ENCODE assay signal across 39 cellular contexts in the genomic region with DNA sequence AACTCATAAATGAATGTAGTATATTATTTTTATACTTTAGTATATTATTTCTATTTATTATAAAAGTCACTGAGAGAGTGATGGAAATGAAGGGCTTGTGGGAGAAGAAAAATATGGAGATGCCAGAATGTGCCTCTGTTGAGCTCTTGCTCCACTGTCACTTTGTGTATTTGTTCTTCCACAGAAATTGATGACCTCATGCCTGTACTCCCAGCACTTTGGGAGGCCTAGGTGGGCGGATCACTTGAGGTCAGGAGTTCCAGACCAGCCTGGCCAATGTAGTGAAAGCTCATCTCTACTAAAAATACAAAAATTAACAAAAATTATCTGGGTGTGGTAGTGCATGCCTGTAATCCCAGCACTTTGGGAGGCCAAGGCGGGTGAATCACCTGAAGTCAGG.
"Had no signal": no experiment of that assay in that cellular context is flagged by ENCODE, and none has a peak within 500 bp of the region (broad histone marks: within the 10 kb centered on the region; RNA-seq: fewer than 3 reads in every experiment).

No MANE protein-coding gene starts in this region.

- H3K36me3 ChIP-seq: adrenal gland, ascending aorta, brain microvascular endothelial cell, breast epithelium, cardiac muscle cell had no signal

- H3K27ac ChIP-seq: adrenal gland, ascending aorta, body of pancreas, brain microvascular endothelial cell, breast epithelium, cardiac muscle cell had no signal

- H3K4me1 ChIP-seq: adrenal gland, ascending aorta, body of pancreas, breast epithelium had no signal

- H3K4me1 Mint-ChIP-seq: activated naive CD4-positive, alpha-beta T cell treated with anti-CD3 and anti-CD28 coated beads, Interleukin-2, amount 10 ng/mL, durations not matched to agents 7 days and 5 days; activated naive CD8-positive, alpha-beta T cell treated with anti-CD3 and anti-CD28 coated beads for 36 hours; activated naive CD8-positive, alpha-beta T cell treated with anti-CD3 and anti-CD28 coated beads, Interleukin-2, amount 10 ng/mL, durations not matched to agents 7 days and 5 days; activated T-helper 17 cell treated with anti-CD3 and anti-CD28 coated beads, Interleukin-2, amount 50 U/mL, for 72 hours; brain; central memory CD8-positive, alpha-beta T cell had no signal

- H3K9me3 Mint-ChIP-seq: activated naive CD4-positive, alpha-beta T cell treated with anti-CD3 and anti-CD28 coated beads for 36 hours; activated naive CD4-positive, alpha-beta T cell treated with anti-CD3 and anti-CD28 coated beads, Interleukin-2, amount 10 ng/mL, durations not matched to agents 7 days and 5 days; activated naive CD4-positive, alpha-beta T cell treated with anti-CD3 and anti-CD28 coated beads, Interleukin-2, amount 50 U/mL, for 24 hours; activated naive CD4-positive, alpha-beta T cell treated with anti-CD3 and anti-CD28 coated beads, Interleukin-2, amount 50 U/mL, for 72 hours; activated naive CD8-positive, alpha-beta T cell treated with anti-CD3 and anti-CD28 coated beads for 36 hours; activated naive CD8-positive, alpha-beta T cell treated with anti-CD3 and anti-CD28 coated beads, Interleukin-2, amount 10 ng/mL, durations not matched to agents 7 days and 5 days; activated naive CD8-positive, alpha-beta T cell treated with anti-CD3 and anti-CD28 coated beads, Interleukin-2, amount 50 U/mL, for 24 hours; activated T-cell treated with anti-CD3 and anti-CD28 coated beads, Interleukin-2, amount 50 U/mL, for 24 hours; activated T-cell treated with anti-CD3 and anti-CD28 coated beads, Interleukin-2, amount 50 U/mL, for 4 hours; activated T-cell treated with anti-CD3 and anti-CD28 coated beads, Interleukin-2, amount 50 U/mL, for 72 hours; activated T-helper 1 cell treated with anti-CD3 and anti-CD28 coated beads, Interleukin-12 subunit alpha, Interleukin-12 subunit beta, Interleukin-2, Interleukin-4 antibody, amounts not matched to agents 30 ng/mL and 10 ng/mL and 1 ng/mL, durations not matched to agents 14 hours and 24 hours and 36 hours; activated T-helper 17 cell treated with anti-CD3 and anti-CD28 coated beads, Interleukin-2, amount 50 U/mL, for 72 hours; activated T-helper 2 cell treated with anti-CD3 and anti-CD28 coated beads, Interferon-gamma antibody, Interleukin-2, Interleukin-4, amounts not matched to agents 10 μg/mL and 5 μg/mL and 100 μg/mL, durations not matched to agents 14 hours and 24 hours and 36 hours; brain; central memory CD8-positive, alpha-beta T cell had no signal

- H3K27me3 ChIP-seq: adrenal gland, ascending aorta, body of pancreas, brain microvascular endothelial cell, breast epithelium, cardiac muscle cell had no signal

- H3K4me3 ChIP-seq: adrenal gland, ascending aorta, body of pancreas, breast epithelium, cardiac muscle cell had no signal

- H3K27ac Mint-ChIP-seq: activated naive CD4-positive, alpha-beta T cell treated with anti-CD3 and anti-CD28 coated beads for 36 hours; activated naive CD4-positive, alpha-beta T cell treated with anti-CD3 and anti-CD28 coated beads, Interleukin-2, amount 10 ng/mL, durations not matched to agents 7 days and 5 days; activated naive CD4-positive, alpha-beta T cell treated with anti-CD3 and anti-CD28 coated beads, Interleukin-2, amount 50 U/mL, for 24 hours; activated naive CD4-positive, alpha-beta T cell treated with anti-CD3 and anti-CD28 coated beads, Interleukin-2, amount 50 U/mL, for 72 hours; activated naive CD8-positive, alpha-beta T cell; activated naive CD8-positive, alpha-beta T cell treated with anti-CD3 and anti-CD28 coated beads for 36 hours; activated naive CD8-positive, alpha-beta T cell treated with anti-CD3 and anti-CD28 coated beads, Interleukin-2, amount 10 ng/mL, durations not matched to agents 7 days and 5 days; activated naive CD8-positive, alpha-beta T cell treated with anti-CD3 and anti-CD28 coated beads, Interleukin-2, amount 50 U/mL, for 24 hours; activated T-cell treated with anti-CD3 and anti-CD28 coated beads, Interleukin-2, amount 50 U/mL, for 24 hours; activated T-cell treated with anti-CD3 and anti-CD28 coated beads, Interleukin-2, amount 50 U/mL, for 72 hours; activated T-helper 1 cell treated with anti-CD3 and anti-CD28 coated beads, Interleukin-12 subunit alpha, Interleukin-12 subunit beta, Interleukin-2, Interleukin-4 antibody, amounts not matched to agents 30 ng/mL and 10 ng/mL and 1 ng/mL, durations not matched to agents 14 hours and 24 hours and 36 hours; activated T-helper 17 cell treated with anti-CD3 and anti-CD28 coated beads, Interleukin-2, amount 50 U/mL, for 72 hours; activated T-helper 2 cell treated with anti-CD3 and anti-CD28 coated beads, Interferon-gamma antibody, Interleukin-2, Interleukin-4, amounts not matched to agents 10 μg/mL and 5 μg/mL and 100 μg/mL, durations not matched to agents 14 hours and 24 hours and 36 hours; brain had no signal

- FAIRE-seq: astrocyte, bronchial epithelial cell had no signal

- H3K4me3 Mint-ChIP-seq: activated naive CD4-positive, alpha-beta T cell treated with anti-CD3 and anti-CD28 coated beads for 36 hours; activated naive CD4-positive, alpha-beta T cell treated with anti-CD3 and anti-CD28 coated beads, Interleukin-2, amount 10 ng/mL, durations not matched to agents 7 days and 5 days; activated naive CD4-positive, alpha-beta T cell treated with anti-CD3 and anti-CD28 coated beads, Interleukin-2, amount 50 U/mL, for 24 hours; activated naive CD8-positive, alpha-beta T cell; activated naive CD8-positive, alpha-beta T cell treated with anti-CD3 and anti-CD28 coated beads for 36 hours; activated naive CD8-positive, alpha-beta T cell treated with anti-CD3 and anti-CD28 coated beads, Interleukin-2, amount 10 ng/mL, durations not matched to agents 7 days and 5 days; activated naive CD8-positive, alpha-beta T cell treated with anti-CD3 and anti-CD28 coated beads, Interleukin-2, amount 50 U/mL, for 24 hours; activated T-cell treated with anti-CD3 and anti-CD28 coated beads, Interleukin-2, amount 50 U/mL, for 24 hours; activated T-cell treated with anti-CD3 and anti-CD28 coated beads, Interleukin-2, amount 50 U/mL, for 4 hours; activated T-cell treated with anti-CD3 and anti-CD28 coated beads, Interleukin-2, amount 50 U/mL, for 72 hours; activated T-helper 1 cell treated with anti-CD3 and anti-CD28 coated beads, Interleukin-12 subunit alpha, Interleukin-12 subunit beta, Interleukin-2, Interleukin-4 antibody, amounts not matched to agents 30 ng/mL and 10 ng/mL and 1 ng/mL, durations not matched to agents 14 hours and 24 hours and 36 hours; activated T-helper 17 cell treated with anti-CD3 and anti-CD28 coated beads, Interleukin-2, amount 50 U/mL, for 72 hours; brain; central memory CD8-positive, alpha-beta T cell had no signal

- H3K36me3 Mint-ChIP-seq: activated naive CD4-positive, alpha-beta T cell treated with anti-CD3 and anti-CD28 coated beads, Interleukin-2, amount 10 ng/mL, durations not matched to agents 7 days and 5 days; activated naive CD4-positive, alpha-beta T cell treated with anti-CD3 and anti-CD28 coated beads, Interleukin-2, amount 50 U/mL, for 24 hours; activated naive CD4-positive, alpha-beta T cell treated with anti-CD3 and anti-CD28 coated beads, Interleukin-2, amount 50 U/mL, for 72 hours; activated naive CD8-positive, alpha-beta T cell; activated naive CD8-positive, alpha-beta T cell treated with anti-CD3 and anti-CD28 coated beads for 36 hours; activated naive CD8-positive, alpha-beta T cell treated with anti-CD3 and anti-CD28 coated beads, Interleukin-2, amount 10 ng/mL, durations not matched to agents 7 days and 5 days had no signal

- DNase-seq: activated effector memory CD4-positive, alpha-beta T cell treated with anti-CD3 and anti-CD28 coated beads, Interleukin-2, amount 50 U/mL, for 16 hours; activated effector memory CD4-positive, alpha-beta T cell treated with Interleukin-2 at 50 U/mL for 16 hours; activated gamma-delta T cell; activated gamma-delta T cell treated with Interleukin-2 at 50 U/mL for 16 hours; activated naive CD4-positive, alpha-beta T cell; activated naive CD4-positive, alpha-beta T cell treated with anti-CD3 and anti-CD28 coated beads for 36 hours; activated naive CD4-positive, alpha-beta T cell treated with anti-CD3 and anti-CD28 coated beads, Interleukin-2, amount 10 ng/mL, durations not matched to agents 7 days and 5 days; activated naive CD4-positive, alpha-beta T cell treated with anti-CD3 and anti-CD28 coated beads, Interleukin-2, amount 50 U/mL, for 16 hours; activated naive CD4-positive, alpha-beta T cell treated with Interleukin-2 at 50 U/mL for 16 hours; activated naive CD8-positive, alpha-beta T cell treated with anti-CD3 and anti-CD28 coated beads for 36 hours; activated naive CD8-positive, alpha-beta T cell treated with anti-CD3 and anti-CD28 coated beads, Interleukin-2, amount 10 ng/mL, durations not matched to agents 7 days and 5 days; activated naive CD8-positive, alpha-beta T cell treated with anti-CD3 and anti-CD28 coated beads, Interleukin-2, amount 50 U/mL, for 24 hours; activated T-cell treated with anti-CD3 and anti-CD28 coated beads, Interleukin-2, amount 50 U/mL, for 24 hours; activated T-cell treated with anti-CD3 and anti-CD28 coated beads, Interleukin-2, amount 50 U/mL, for 4 hours; activated T-cell treated with anti-CD3 and anti-CD28 coated beads, Interleukin-2, amount 50 U/mL, for 48 hours; activated T-cell treated with anti-CD3 and anti-CD28 coated beads, Interleukin-2, amount 50 U/mL, for 72 hours; adrenal gland; amniotic stem cell; amygdala; anterior cingulate cortex; aorta; body of pancreas; brain microvascular endothelial cell; caudate nucleus; central memory CD4-positive, alpha-beta T cell; cerebellar nuclear complex had no signal

- ATAC-seq: activated naive CD4-positive, alpha-beta T cell treated with anti-CD3 and anti-CD28 coated beads, Interleukin-2, amount 50 U/mL, for 72 hours; activated naive CD8-positive, alpha-beta T cell treated with anti-CD3 and anti-CD28 coated beads, Interleukin-2, amount 50 U/mL, for 24 hours; activated T-cell treated with anti-CD3 and anti-CD28 coated beads, Interleukin-2, amount 50 U/mL, for 4 hours; activated T-cell treated with anti-CD3 and anti-CD28 coated beads, Interleukin-2, amount 50 U/mL, for 72 hours; activated T-helper 17 cell treated with anti-CD3 and anti-CD28 coated beads, Interleukin-2, amount 50 U/mL, for 72 hours; body of pancreas had no signal

- H3K27me3 Mint-ChIP-seq: activated naive CD8-positive, alpha-beta T cell; activated naive CD8-positive, alpha-beta T cell treated with anti-CD3 and anti-CD28 coated beads for 36 hours; activated naive CD8-positive, alpha-beta T cell treated with anti-CD3 and anti-CD28 coated beads, Interleukin-2, amount 50 U/mL, for 24 hours; activated T-cell treated with anti-CD3 and anti-CD28 coated beads, Interleukin-2, amount 50 U/mL, for 24 hours; brain had no signal

- H3K9me3 ChIP-seq: adrenal gland, ascending aorta, body of pancreas, breast epithelium had no signal
